Comparison of ENCODE assay signal across 18 cellular contexts in genomic region chr15:89642106-89642505, GRCh38. TPM values are rescaled to one million over a fixed set of nuclear protein-coding genes. Genes with fewer than 3 reads are reported as not detected.
A peak's percentile ranks its signal among the peaks of the same experiment; 100 is the strongest.
DNase-seq lines count a peak whose midpoint lies in the region; ATAC-seq and TF ChIP-seq lines count a peak whose summit lies in the region.
"Had no signal": no experiment of that assay in that cellular context is flagged by ENCODE, and none has a peak within 500 bp of the region (broad histone marks: within the 10 kb centered on the region; RNA-seq: fewer than 3 reads in every experiment).

No MANE protein-coding gene starts in this region.

- H3K27ac ChIP-seq in Panc1 (ENCODE audit: low read length) (no peak overlapping the region), trophoblast cell (ENCODE audit: low read depth, low read length) (no peak overlapping the region)
- H3K27ac ChIP-seq: A549 had no signal

- H3K9ac ChIP-seq in trophoblast cell (ENCODE audit: low read length), result no peak overlapping the region

- intact Hi-C loops in Panc1 (cut with micrococcal nuclease; ENCODE audit: unreplicated experiment), result no loop called here

- H3K4me2 ChIP-seq in trophoblast cell (ENCODE audit: low read length), result no peak overlapping the region
- H3K4me2 ChIP-seq: A549 had no signal

- no TSS peak for BruUV-seq in Panc1 (replicated peaks; lab: Mats Ljungman, UMichigan)

- no peaks in the 10 kb centered on the region for H3K79me2 ChIP-seq in trophoblast cell (ENCODE audit: control insufficient read depth, insufficient read depth, low read length, poor library complexity)

- no peak overlapping the region for H4K8ac ChIP-seq in trophoblast cell (ENCODE audit: low read depth, low read length)

- H2AFZ ChIP-seq in trophoblast cell (ENCODE audit: insufficient read depth, low read length, poor library complexity), result no peak overlapping the region

- H3K18ac ChIP-seq in trophoblast cell (ENCODE audit: low read length), result no peak overlapping the region

- no peak for TF ChIP-seq CTCF in Panc1 (IDR thresholded peaks at IDR 0.05)

- H3K79me1 ChIP-seq in trophoblast cell (ENCODE audit: low read length), result no peaks in the 10 kb centered on the region

- WGBS in trophoblast cell (ENCODE audit: extremely low coverage, insufficient coverage, insufficient read length), result no CpG with 5 or more reads among the region's 16 CpGs

- H3K4me1 ChIP-seq in Panc1 (ENCODE audit: control insufficient read depth, insufficient read depth, low read length) (no peaks in the 10 kb centered on the region), trophoblast cell (ENCODE audit: control insufficient read depth in 1 of 2, insufficient read depth in 2 of 2, low read length in 2 of 2) (no peaks in the 10 kb centered on the region)
- H3K4me1 ChIP-seq: A549 had no signal

- H3K27me3 ChIP-seq in Panc1 (ENCODE audit: control insufficient read depth, insufficient read depth, low read length) (no peaks in the 10 kb centered on the region), trophoblast cell (ENCODE audit: insufficient read depth, low read length) (no peaks in the 10 kb centered on the region)

- no peak overlapping the region for H2BK12ac ChIP-seq in trophoblast cell (ENCODE audit: low read length)

- DNase-seq in activated CD8-positive, alpha-beta memory T cell treated with anti-CD3 and anti-CD28 coated beads, Interleukin-2, amount 50 U/mL, for 48 hours, result peak; percentile 35
- DNase-seq in activated CD8-positive, alpha-beta memory T cell treated with anti-CD3 and anti-CD28 coated beads for 24 hours, result no peak
- DNase-seq in Panc1 (ENCODE audit: low read depth, low spot score), result no peak
- peak; percentile 77 to 83 for DNase-seq in trophoblast cell
- DNase-seq in NCI-H146 treated with DMSO at 0.1 percent for 48 hours (lab: John Stamatoyannopoulos, UW; ENCODE audit: unreplicated experiment), result no peak
- no peak for DNase-seq in NCI-H1930 (lab: John Stamatoyannopoulos, UW)
- DNase-seq: CD4-positive, alpha-beta T cell; GOT3; KG1; NCI-H1436; NCI-H2029 treated with DMSO at 0.1 percent for 48 hours; NCI-H446 treated with DMSO at 0.1 percent for 48 hours; NCI-H69; NK-92 treated with Interleukin-12 subunit alpha and Interleukin-12 subunit beta, amount 100 ng/mL, for 24 hours had no signal

- no peak overlapping the region for H3K14ac ChIP-seq in trophoblast cell (ENCODE audit: low read length)

- H3K36me3 ChIP-seq in Panc1 (ENCODE audit: control insufficient read depth, insufficient read depth, low read length) (no peaks in the 10 kb centered on the region; the same call in 1 of the 2 replicates), trophoblast cell (ENCODE audit: control insufficient read depth in 1 of 2, insufficient read depth in 2 of 2, low read length in 2 of 2) (peaks cover 25 to 28% of the 10 kb centered on the region in 2 experiments)

- POLR2A ChIA-PET in Panc1 (lab: Charles Lee), result no interaction called here

- H2BK120ac ChIP-seq in trophoblast cell (ENCODE audit: insufficient read depth, low read length, poor library complexity), result no peak overlapping the region

- H3K4ac ChIP-seq in trophoblast cell (ENCODE audit: low read depth, low read length), result no peak overlapping the region

- H3K9me3 ChIP-seq in Panc1 (ENCODE audit: control insufficient read depth, insufficient read depth, low read depth, low read length) (no peaks in the 10 kb centered on the region), trophoblast cell (ENCODE audit: insufficient read depth, low read depth, low read length) (peaks cover 3% of the 10 kb centered on the region)

- no peak overlapping the region for H2BK5ac ChIP-seq in trophoblast cell (ENCODE audit: low read depth, low read length, poor library complexity)

- H2AK5ac ChIP-seq in trophoblast cell (ENCODE audit: low read length), result no peak overlapping the region

- no peak overlapping the region for H4K12ac ChIP-seq in trophoblast cell (ENCODE audit: low read depth, low read length)

- H4K91ac ChIP-seq in trophoblast cell (ENCODE audit: low read depth, low read length), result no peak overlapping the region

- in situ Hi-C loops in Panc1 (cut with HindIII; ENCODE audit: low pct_unique_long_range_greater_than_20kb, low sequenced_read_pairs), result no loop called here

- no peak overlapping the region for H3K23ac ChIP-seq in trophoblast cell (ENCODE audit: low read length)

- H3K4me3 ChIP-seq in Panc1 (ENCODE audit: low read depth in 2 of 2, low read length in 2 of 2) (no peak overlapping the region), trophoblast cell (ENCODE audit: low read depth, low read length) (no peak overlapping the region)
- H3K4me3 ChIP-seq: A549 had no signal

- CTCF ChIA-PET in Panc1 (lab: Charles Lee), result no interaction called here

- 0 out of 2 replicates have a peak, but pooled peaks have one; percentile 17 for ATAC-seq in Panc1
- peak; percentile 38 for ATAC-seq in esophagus mucosa
- ATAC-seq in GM21515 (IDR thresholded peaks at IDR 0.05; ENCODE audit: unreplicated experiment), result no peak
- ATAC-seq: HCT116 had no signal

RNA-seq across cellular contexts. Expression of gene KIF7, which starts 13.2 kb away (rescaled TPM):
- total RNA-seq in Panc1 (2021; ENCODE audit: unreplicated experiment) (6.5 TPM), esophagus mucosa (0.60 TPM)
- polyA plus RNA-seq in Panc1 (2012; ENCODE audit: insufficient read length), result 9.7 TPM
- polyA plus RNA-seq in trophoblast cell (2013), result 3.2 and 3.3 TPM in 2 replicates

RNA-seq across cellular contexts. Expression of gene PLIN1, which starts 37.1 kb away (rescaled TPM):
- total RNA-seq in Panc1 (2021; ENCODE audit: unreplicated experiment) (0.44 TPM), esophagus mucosa (0.32 TPM)
- polyA plus RNA-seq in Panc1 (2012; ENCODE audit: insufficient read length), result 0.23 TPM
- polyA plus RNA-seq in trophoblast cell (2013), result 0.11 and 0.21 TPM in 2 replicates

RNA-seq across cellular contexts. Expression of gene PEX11A, which starts 48.4 kb away (rescaled TPM):
- 6.2 TPM for total RNA-seq in Panc1 (2021; ENCODE audit: unreplicated experiment)
- 8.3 TPM for polyA plus RNA-seq in Panc1 (2012; ENCODE audit: insufficient read length)
- total RNA-seq in esophagus mucosa, result 3.5 TPM
- polyA plus RNA-seq in trophoblast cell (2013), result 1.5 and 2.0 TPM in 2 replicates

RNA-seq across cellular contexts. Expression of gene WDR93, which starts 48.5 kb away (rescaled TPM):
- total RNA-seq in Panc1 (2021; ENCODE audit: unreplicated experiment), result 0.18 TPM
- polyA plus RNA-seq in Panc1 (2012; ENCODE audit: insufficient read length), result not detected
- total RNA-seq in esophagus mucosa, result not detected
- 0.03 and 0.11 TPM in 2 replicates for polyA plus RNA-seq in trophoblast cell (2013)
- total RNA-seq: CD4-positive, alpha-beta T cell had no signal

Comparison
In these comparisons a context has a peak if more than half of its experiments do, and no peak if none do; other contexts are left out.
1. DNase-seq: peak in activated CD8-positive, alpha-beta memory T cell treated with anti-CD3 and anti-CD28 coated beads, Interleukin-2, amount 50 U/mL, for 48 hours (single experiment) and trophoblast cell (2 of 2); none in activated CD8-positive, alpha-beta memory T cell treated with anti-CD3 and anti-CD28 coated beads for 24 hours (single experiment), Panc1 (single experiment), NCI-H146 treated with DMSO at 0.1 percent for 48 hours (single experiment) and NCI-H1930 (0 of 2).